16 cellular contexts compared by ENCODE assay signal in genomic region chr14:105465209-105466031, GRCh38. TPM values are rescaled to one million over a fixed set of nuclear protein-coding genes. Genes with fewer than 3 reads are reported as not detected.
DNase-seq lines count a peak whose midpoint lies in the region; ATAC-seq, FAIRE-seq and TF ChIP-seq lines count a peak whose summit lies in the region.
"Had no signal": no experiment of that assay in that cellular context is flagged by ENCODE, and none has a peak within 500 bp of the region (broad histone marks: within the 10 kb centered on the region; RNA-seq: fewer than 3 reads in every experiment).

No MANE protein-coding gene starts in this region.

- DNase-seq in NCI-H748 (lab: John Stamatoyannopoulos, UW; ENCODE audit: unreplicated experiment) = peak; percentile 16
- no peak for DNase-seq in NCI-H748 treated with DMSO at 0.1 percent for 48 hours (lab: John Stamatoyannopoulos, UW)
- no peak for DNase-seq in Panc1 (ENCODE audit: low read depth, low spot score)
- peak; percentile 74 for DNase-seq in Right ventricle myocardium superior
- DNase-seq in activated naive CD4-positive, alpha-beta T cell treated with anti-CD3 and anti-CD28 coated beads, Interleukin-2, amount 50 U/mL, for 16 hours = no peak
- no peak for DNase-seq in small intestine
- DNase-seq: dorsolateral prefrontal cortex, GM23248, OCI-M1 had no signal

- no TSS peak for BruUV-seq in Panc1 (replicated peaks; lab: Mats Ljungman, UMichigan)

- no peak for TF ChIP-seq CTCF in Panc1 (IDR thresholded peaks at IDR 0.05)

- H3K9me3 ChIP-seq in Panc1 (ENCODE audit: control insufficient read depth, insufficient read depth, low read depth, low read length) = no peaks in the 10 kb centered on the region
- no peaks in the 10 kb centered on the region for H3K9me3 ChIP-seq in thymus (ENCODE audit: control insufficient read depth)
- H3K9me3 ChIP-seq in small intestine (ENCODE audit: control insufficient read depth, low read depth) = no peaks in the 10 kb centered on the region
- H3K9me3 ChIP-seq: A549 had no signal

- intact Hi-C loops in Panc1 (cut with micrococcal nuclease; ENCODE audit: unreplicated experiment) (no loop called here), Right ventricle myocardium superior (cut with DNase I) (no loop called here)

- FAIRE-seq in small intestine (lab: Jason Lieb, UNC) = no peak
- FAIRE-seq: A549, GM12891, keratinocyte, TTC549, urothelium cell line had no signal

- H3K27me3 ChIP-seq in Panc1 (ENCODE audit: control insufficient read depth, insufficient read depth, low read length) (no peaks in the 10 kb centered on the region), thymus (ENCODE audit: control insufficient read depth, insufficient read depth) (no peaks in the 10 kb centered on the region), small intestine (ENCODE audit: control insufficient read depth in 2 of 2, insufficient read depth in 2 of 2, low read length in 2 of 2) (no peaks in the 10 kb centered on the region)
- H3K27me3 ChIP-seq: dorsolateral prefrontal cortex had no signal

- H3K36me3 ChIP-seq in Panc1 (ENCODE audit: control insufficient read depth, insufficient read depth, low read length) (no peaks in the 10 kb centered on the region), thymus (ENCODE audit: control insufficient read depth, insufficient read depth) (peaks cover 92% of the 10 kb centered on the region), small intestine (ENCODE audit: control insufficient read depth in 2 of 2, insufficient read depth in 2 of 2, low read length in 2 of 2) (peaks cover 7 to 9% of the 10 kb centered on the region in 2 donors)

- 96% methylated on average over 20 of the region's 20 CpGs for WGBS in thymus
- 80 to 88% (median 81%) methylated on average over 20 of the region's 20 CpGs for WGBS in small intestine, 3 donors

- peaks cover 18% of the 10 kb centered on the region for H3K4me1 ChIP-seq in Panc1 (ENCODE audit: control insufficient read depth, insufficient read depth, low read length)
- H3K4me1 ChIP-seq in thymus (ENCODE audit: control insufficient read depth, insufficient read depth, low read length) = no peaks in the 10 kb centered on the region
- H3K4me1 ChIP-seq in small intestine (ENCODE audit: control insufficient read depth in 2 of 2, insufficient read depth in 1 of 2, low read depth in 1 of 2, low read length in 1 of 2) = no peaks in the 10 kb centered on the region

- ATAC-seq in Panc1 (peak; percentile 36), Right ventricle myocardium superior (ENCODE audit: poor library complexity) (peak; percentile 47), GM18502 (IDR thresholded peaks at IDR 0.05; ENCODE audit: poor library complexity, unreplicated experiment) (no peak)

- POLR2A ChIA-PET in Panc1 (lab: Charles Lee) = no interaction called here

- CTCF ChIA-PET in Panc1 (lab: Charles Lee) = no interaction called here

- no peak overlapping the region for H3K4me3 ChIP-seq in Panc1 (ENCODE audit: low read depth in 2 of 2, low read length in 2 of 2)
- no peak overlapping the region for H3K4me3 ChIP-seq in thymus (ENCODE audit: low read length)
- H3K4me3 ChIP-seq in small intestine (ENCODE audit: low read depth in 1 of 2, low read length in 2 of 2) = no peak overlapping the region
- H3K4me3 ChIP-seq: A549, dorsolateral prefrontal cortex, GM23248 had no signal

- in situ Hi-C loops in Panc1 (cut with HindIII; ENCODE audit: low pct_unique_long_range_greater_than_20kb, low sequenced_read_pairs) = no loop called here

- H3K27ac ChIP-seq in Panc1 (ENCODE audit: low read length) (no peak overlapping the region), thymus (ENCODE audit: low read depth) (peak overlapping the region; percentile 31), small intestine (ENCODE audit: low read depth in 1 of 2, low read length in 1 of 2) (no peak overlapping the region)
- H3K27ac ChIP-seq: GM23248 had no signal

RNA-seq across cellular contexts. Expression of gene CRIP2, which starts 9.2 kb away (rescaled TPM):
- total RNA-seq in Panc1 (2021; ENCODE audit: unreplicated experiment) (280 TPM), Right ventricle myocardium superior (1,011 TPM)
- polyA plus RNA-seq in Panc1 (2012; ENCODE audit: insufficient read length) = 1,001 TPM
- polyA plus RNA-seq in thymus (89.7 TPM), small intestine (100 to 1,000 TPM in 1 of 3 donors, 10 to 100 TPM in 1, 1 to 10 TPM in 1; 8.9 to 137 (median 45.1) TPM)

RNA-seq across cellular contexts. Expression of gene CRIP1, which starts 21.3 kb away (rescaled TPM):
- total RNA-seq in Panc1 (2021; ENCODE audit: unreplicated experiment) (1,056 TPM), Right ventricle myocardium superior (71.8 TPM)
- 2,110 TPM for polyA plus RNA-seq in Panc1 (2012; ENCODE audit: insufficient read length)
- polyA plus RNA-seq in thymus (471 TPM), small intestine (1,000 to 10,000 TPM in 1 of 3 donors, 100 to 1,000 TPM in 2; 150 to 3,839 (median 623) TPM)

RNA-seq across cellular contexts. Expression of gene TEDC1, which starts 25.6 kb away (rescaled TPM):
- total RNA-seq in Panc1 (2021; ENCODE audit: unreplicated experiment) (47.8 TPM), Right ventricle myocardium superior (6.2 TPM)
- 42.5 TPM for polyA plus RNA-seq in Panc1 (2012; ENCODE audit: insufficient read length)
- polyA plus RNA-seq in thymus (23.3 TPM), small intestine (10 to 100 TPM; 23.8 to 28.0 (median 23.9) TPM)

RNA-seq across cellular contexts. Expression of gene MTA1, which starts 45.8 kb away (rescaled TPM):
- total RNA-seq in Panc1 (2021; ENCODE audit: unreplicated experiment) (105 TPM), Right ventricle myocardium superior (191 TPM)
- polyA plus RNA-seq in Panc1 (2012; ENCODE audit: insufficient read length) = 102 TPM
- polyA plus RNA-seq in thymus (80.8 TPM), small intestine (10 to 100 TPM; 28.4 to 54.9 (median 49.0) TPM)

Comparison
In these comparisons a context has a peak if more than half of its experiments do, and no peak if none do; other contexts are left out.
1. DNase-seq: peak in NCI-H748 (single experiment) and Right ventricle myocardium superior (single experiment); none in NCI-H748 treated with DMSO at 0.1 percent for 48 hours (single experiment), Panc1 (single experiment), activated naive CD4-positive, alpha-beta T cell treated with anti-CD3 and anti-CD28 coated beads, Interleukin-2, amount 50 U/mL, for 16 hours (single experiment) and small intestine (single experiment).
2. RNA of gene CRIP1, which starts 21.3 kb away (total RNA-seq): 1,056 TPM in Panc1 (single experiment); 71.8 TPM in Right ventricle myocardium superior (single experiment); every median in the first group is over 10 times any median in the second.